In genomic region chr6:139860193-139860592, GRCh38 we compare ENCODE assay signal across 15 cellular contexts.
DNase-seq lines count a peak whose midpoint lies in the region; ATAC-seq, FAIRE-seq and TF ChIP-seq lines count a peak whose summit lies in the region.
"Had no signal": no experiment of that assay in that cellular context is flagged by ENCODE, and none has a peak within 500 bp of the region (broad histone marks: within the 10 kb centered on the region; RNA-seq: fewer than 3 reads in every experiment).

No MANE protein-coding gene starts in this region.

- no peak overlapping the region for H3K4me2 ChIP-seq in K562 (ENCODE audit: insufficient read depth, low read length)
- H3K4me2 ChIP-seq: A549 had no signal

- no peak overlapping the region for H3K4me3 ChIP-seq in K562
- no peak overlapping the region for H3K4me3 ChIP-seq in pancreas
- H3K4me3 ChIP-seq: A549 had no signal

- POLR2A ChIA-PET in K562 (lab: Yijun Ruan, JAX): no interaction called here

- H3K4me1 ChIP-seq in K562 (replicated peaks in 1 of 2; ENCODE audit: control insufficient read depth in 2 of 2, insufficient read depth in 2 of 2, low read length in 2 of 2): no peaks in the 10 kb centered on the region
- no peaks in the 10 kb centered on the region for H3K4me1 ChIP-seq in pancreas
- H3K4me1 ChIP-seq: BE2C had no signal

- no peak overlapping the region for H3K9ac ChIP-seq in K562 (ENCODE audit: insufficient read depth in 1 of 2, low read depth in 2 of 2, low read length in 2 of 2)

- ATAC-seq in K562 (no peak), pancreas (no peak)
- ATAC-seq: A549; CD8-positive, alpha-beta T cell had no signal

- TF ChIP-seq CTCF in K562 (IDR thresholded peaks at IDR 0.05 in 2 of 3, conservative IDR thresholded peaks at IDR 0.05 in 1 of 3; ENCODE audit: insufficient read depth in 2 of 3, low read depth in 1 of 3, low read length in 3 of 3) (no peak), pancreas (IDR thresholded peaks at IDR 0.05) (no peak)

- peak; percentile 38 for DNase-seq in M059J (ENCODE audit: low read depth)
- no peak for DNase-seq in K562 (ENCODE audit: extremely low read depth in 1 of 4, low spot score in 3 of 4)
- DNase-seq in pancreas: no peak
- DNase-seq in globus pallidus (ENCODE audit: low spot score): no peak
- DNase-seq in cortex of kidney (lab: John Stamatoyannopoulos, UW): no peak
- DNase-seq in activated CD4-positive, alpha-beta T cell treated with anti-CD3 and anti-CD28 coated beads for 4 hours: no peak
- DNase-seq: BE2C; CD8-positive, alpha-beta T cell; COR-L47; GOT3; H9 had no signal

- H3K9me3 ChIP-seq in K562 (replicated peaks; ENCODE audit: control insufficient read depth, insufficient read depth, low read depth, low read length) (no peaks in the 10 kb centered on the region), pancreas (no peaks in the 10 kb centered on the region)
- H3K9me3 ChIP-seq: A549, BE2C had no signal

- H3K27ac ChIP-seq in K562 (ENCODE audit: extremely low read depth, low read depth, low read length): no peak overlapping the region
- no peak overlapping the region for H3K27ac ChIP-seq in pancreas
- H3K27ac ChIP-seq: A549, C4-2B had no signal

- no peaks in the 10 kb centered on the region for H3K79me2 ChIP-seq in K562 (ENCODE audit: control insufficient read depth, insufficient read depth, low read length)

- H2AFZ ChIP-seq in K562 (ENCODE audit: low read depth, low read length): peak overlapping the region; percentile 29

- H3K27me3 ChIP-seq in K562 (ENCODE audit: control insufficient read depth in 2 of 2, insufficient read depth in 2 of 2, low read length in 2 of 2): no peaks in the 10 kb centered on the region
- H3K27me3 ChIP-seq in pancreas: no peaks in the 10 kb centered on the region
- H3K27me3 ChIP-seq: BE2C had no signal

- TF ChIP-seq EP300 in K562 (IDR thresholded peaks at IDR 0.05; ENCODE audit: low read length): no peak

- intact Hi-C loops in K562 (cut with micrococcal nuclease): no loop called here
- intact Hi-C loops in pancreas (cut with DNase I): no loop called here

- in situ Hi-C loops in K562 (cut with MboI): no loop called here

- no TSS peak for BruUV-seq in K562 (replicated peaks; lab: Mats Ljungman, UMichigan)

- 43% methylated on average over 4 of the region's 4 CpGs for WGBS in K562 (ENCODE audit: insufficient coverage, low coverage, missing lambda C conversion rate)
- WGBS in pancreas, 2 donors: 85 to 95% methylated on average over 4 of the region's 4 CpGs

- TF ChIP-seq POLR2A in K562 (conservative IDR thresholded peaks at IDR 0.05): no peak

- TF ChIP-seq RAD21 in K562 (CRISPR knock-in tag; conservative IDR thresholded peaks at IDR 0.05 in 1 of 2, IDR thresholded peaks at IDR 0.05 in 1 of 2): no peak

- no peaks in the 10 kb centered on the region for H3K36me3 ChIP-seq in K562 (ENCODE audit: control insufficient read depth, insufficient read depth, low read length)
- H3K36me3 ChIP-seq in pancreas: no peaks in the 10 kb centered on the region
- H3K36me3 ChIP-seq: BE2C had no signal

- no peaks in the 10 kb centered on the region for H4K20me1 ChIP-seq in K562 (replicated peaks; ENCODE audit: control insufficient read depth, insufficient read depth, low read length)

- CTCF ChIA-PET in K562 (lab: Yijun Ruan, JAX; ENCODE audit: low intra/inter-chr PET ratio): no interaction called here

- H3K9me1 ChIP-seq in K562 (ENCODE audit: control insufficient read depth, insufficient read depth, low read length): no peaks in the 10 kb centered on the region

- FAIRE-seq in K562 (lab: Jason Lieb, UNC) (no peak), pancreas (lab: Jason Lieb, UNC) (peak; percentile 93)
- FAIRE-seq: A549, D721Med, GM12891 had no signal

TF ChIP-seq in K562, 482 proteins besides CTCF, POLR2A, EP300 and RAD21 (continues in another document):
- TF ChIP-seq SAP30 (IDR thresholded peaks at IDR 0.05; ENCODE audit: borderline replicate concordance, insufficient read depth, low read depth, low read length, poor library complexity, severe bottlenecking) (no peak), LCOR (CRISPR knock-in tag; IDR thresholded peaks at IDR 0.05) (no peak), DEAF1 (CRISPR knock-in tag; IDR thresholded peaks at IDR 0.05) (no peak), ZFP36 (IDR thresholded peaks at IDR 0.05; ENCODE audit: low read depth, low read length, partially characterized antibody) (no peak), NCOR1 (IDR thresholded peaks at IDR 0.05) (no peak), CEBPB (tag; IDR thresholded peaks at IDR 0.05) (no peak), ZNF274 (IDR thresholded peaks at IDR 0.05; ENCODE audit: borderline replicate concordance, low read depth, low read length) (no peak), CCNT2 (IDR thresholded peaks at IDR 0.05; ENCODE audit: borderline replicate concordance, extremely low read depth, insufficient read length, low read depth, low read length) (no peak), ZNF592 (IDR thresholded peaks at IDR 0.05) (no peak), ZC3H8 (IDR thresholded peaks at IDR 0.05) (no peak), ZNF224 (CRISPR knock-in tag; IDR thresholded peaks at IDR 0.05) (no peak), PTTG1 (tag; IDR thresholded peaks at IDR 0.05; ENCODE audit: low read depth) (no peak)
- TF ChIP-seq, protein P1, sequence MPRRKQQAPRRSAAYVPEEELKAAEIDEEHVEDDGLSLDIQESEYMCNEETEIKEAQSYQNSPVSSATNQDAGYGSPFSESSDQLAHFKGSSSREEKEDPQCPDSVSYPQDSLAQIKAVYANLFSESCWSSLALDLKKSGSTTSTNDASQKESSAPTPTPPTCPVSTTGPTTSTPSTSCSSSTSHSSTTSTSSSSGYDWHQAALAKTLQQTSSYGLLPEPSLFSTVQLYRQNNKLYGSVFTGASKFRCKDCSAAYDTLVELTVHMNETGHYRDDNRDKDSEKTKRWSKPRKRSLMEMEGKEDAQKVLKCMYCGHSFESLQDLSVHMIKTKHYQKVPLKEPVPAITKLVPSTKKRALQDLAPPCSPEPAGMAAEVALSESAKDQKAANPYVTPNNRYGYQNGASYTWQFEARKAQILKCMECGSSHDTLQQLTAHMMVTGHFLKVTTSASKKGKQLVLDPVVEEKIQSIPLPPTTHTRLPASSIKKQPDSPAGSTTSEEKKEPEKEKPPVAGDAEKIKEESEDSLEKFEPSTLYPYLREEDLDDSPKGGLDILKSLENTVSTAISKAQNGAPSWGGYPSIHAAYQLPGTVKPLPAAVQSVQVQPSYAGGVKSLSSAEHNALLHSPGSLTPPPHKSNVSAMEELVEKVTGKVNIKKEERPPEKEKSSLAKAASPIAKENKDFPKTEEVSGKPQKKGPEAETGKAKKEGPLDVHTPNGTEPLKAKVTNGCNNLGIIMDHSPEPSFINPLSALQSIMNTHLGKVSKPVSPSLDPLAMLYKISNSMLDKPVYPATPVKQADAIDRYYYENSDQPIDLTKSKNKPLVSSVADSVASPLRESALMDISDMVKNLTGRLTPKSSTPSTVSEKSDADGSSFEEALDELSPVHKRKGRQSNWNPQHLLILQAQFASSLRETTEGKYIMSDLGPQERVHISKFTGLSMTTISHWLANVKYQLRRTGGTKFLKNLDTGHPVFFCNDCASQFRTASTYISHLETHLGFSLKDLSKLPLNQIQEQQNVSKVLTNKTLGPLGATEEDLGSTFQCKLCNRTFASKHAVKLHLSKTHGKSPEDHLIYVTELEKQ (CRISPR knock-in tag; IDR thresholded peaks at IDR 0.05): no peak
- TF ChIP-seq, protein P2, sequence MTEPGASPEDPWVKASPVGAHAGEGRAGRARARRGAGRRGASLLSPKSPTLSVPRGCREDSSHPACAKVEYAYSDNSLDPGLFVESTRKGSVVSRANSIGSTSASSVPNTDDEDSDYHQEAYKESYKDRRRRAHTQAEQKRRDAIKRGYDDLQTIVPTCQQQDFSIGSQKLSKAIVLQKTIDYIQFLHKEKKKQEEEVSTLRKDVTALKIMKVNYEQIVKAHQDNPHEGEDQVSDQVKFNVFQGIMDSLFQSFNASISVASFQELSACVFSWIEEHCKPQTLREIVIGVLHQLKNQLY (CRISPR knock-in tag; conservative IDR thresholded peaks at IDR 0.05): no peak
